Comparison of ENCODE assay signal across 8 cellular contexts in the genomic region with DNA sequence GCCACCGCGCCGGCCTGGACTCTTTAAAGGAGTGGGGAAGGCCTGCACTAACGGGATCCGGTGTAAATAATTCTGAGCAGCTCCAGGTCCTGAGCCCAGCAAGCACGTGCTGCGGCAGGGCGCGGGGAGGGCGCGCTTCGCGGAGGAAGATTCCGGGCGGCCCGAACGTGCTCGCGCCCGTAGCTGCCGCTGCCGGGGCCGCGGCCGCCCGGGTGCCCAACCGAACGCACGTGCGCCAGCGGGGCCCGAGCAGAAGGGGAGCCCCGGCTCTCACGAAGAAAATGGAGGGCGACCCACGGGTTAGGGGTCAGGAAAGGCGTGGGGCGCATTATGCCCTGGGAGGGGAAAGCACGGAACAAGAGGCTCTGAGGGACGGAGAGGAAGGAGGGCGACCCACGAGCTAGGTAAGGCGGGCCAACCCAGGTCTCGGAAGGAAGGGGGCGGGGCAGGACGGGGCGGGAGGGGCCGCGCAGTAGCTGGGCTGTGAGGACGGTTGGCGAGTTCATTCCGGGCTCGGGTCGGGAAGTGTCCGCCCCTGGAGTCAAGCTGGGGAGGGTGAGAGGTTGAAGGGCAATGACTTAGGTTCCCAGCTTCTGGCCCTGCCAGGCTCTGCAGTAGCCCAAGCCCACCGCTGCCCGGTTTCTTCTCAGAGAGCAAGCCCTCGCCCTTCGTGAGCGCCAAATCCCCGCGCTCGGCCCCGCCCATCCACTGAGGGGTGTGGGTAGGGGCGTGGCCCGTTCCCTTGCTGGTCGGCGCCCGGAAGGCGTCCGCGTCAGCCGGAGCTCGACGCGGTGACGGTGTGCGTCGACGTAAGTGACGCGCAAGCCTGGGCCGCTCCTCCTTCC. TPM values are rescaled to one million over a fixed set of nuclear protein-coding genes. Genes with fewer than 3 reads are reported as not detected.
DNase-seq lines count a peak whose midpoint lies in the region; TF ChIP-seq lines count a peak whose summit lies in the region.

A gene with protein sequence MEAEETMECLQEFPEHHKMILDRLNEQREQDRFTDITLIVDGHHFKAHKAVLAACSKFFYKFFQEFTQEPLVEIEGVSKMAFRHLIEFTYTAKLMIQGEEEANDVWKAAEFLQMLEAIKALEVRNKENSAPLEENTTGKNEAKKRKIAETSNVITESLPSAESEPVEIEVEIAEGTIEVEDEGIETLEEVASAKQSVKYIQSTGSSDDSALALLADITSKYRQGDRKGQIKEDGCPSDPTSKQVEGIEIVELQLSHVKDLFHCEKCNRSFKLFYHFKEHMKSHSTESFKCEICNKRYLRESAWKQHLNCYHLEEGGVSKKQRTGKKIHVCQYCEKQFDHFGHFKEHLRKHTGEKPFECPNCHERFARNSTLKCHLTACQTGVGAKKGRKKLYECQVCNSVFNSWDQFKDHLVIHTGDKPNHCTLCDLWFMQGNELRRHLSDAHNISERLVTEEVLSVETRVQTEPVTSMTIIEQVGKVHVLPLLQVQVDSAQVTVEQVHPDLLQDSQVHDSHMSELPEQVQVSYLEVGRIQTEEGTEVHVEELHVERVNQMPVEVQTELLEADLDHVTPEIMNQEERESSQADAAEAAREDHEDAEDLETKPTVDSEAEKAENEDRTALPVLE (plus strand): TSS at position 195 of the 845 bp plus-strand sequence. CDS start 1,140 bp downstream, outside the sequence.

- H3K27me3 Mint-ChIP-seq in activated naive CD4-positive, alpha-beta T cell treated with anti-CD3 and anti-CD28 coated beads, Interleukin-2, amount 10 ng/mL, durations not matched to agents 7 days and 5 days, result peaks cover 5% of the 10 kb centered on the region

- no peaks in the 10 kb centered on the region for H3K27me3 ChIP-seq in suprapubic skin

- peak within 1 kb of the TSS; percentile 90 for H3K4me3 Mint-ChIP-seq in activated naive CD4-positive, alpha-beta T cell treated with anti-CD3 and anti-CD28 coated beads, Interleukin-2, amount 10 ng/mL, durations not matched to agents 7 days and 5 days

- peaks cover 32% of the 10 kb centered on the region for H3K4me1 ChIP-seq in suprapubic skin

- H3K9me3 ChIP-seq in suprapubic skin, result no peaks in the 10 kb centered on the region

- H3K4me3 ChIP-seq in HFF-Myc (replicated peaks; ENCODE audit: low read depth, low read length) (peak within 1 kb of the TSS; percentile 78), suprapubic skin (peak within 1 kb of the TSS; percentile 97)

- peak within 1 kb of the TSS; percentile 96 for H3K27ac Mint-ChIP-seq in activated naive CD4-positive, alpha-beta T cell treated with anti-CD3 and anti-CD28 coated beads, Interleukin-2, amount 10 ng/mL, durations not matched to agents 7 days and 5 days

- CTCF ChIA-PET in activated naive CD4-positive, alpha-beta T cell treated with anti-CD3 and anti-CD28 coated beads, Interleukin-2, amount 10 ng/mL, durations not matched to agents 7 days and 5 days (lab: Charles Lee), result interaction anchor here (0.8 to 6.4 kb wide), 11 partner anchors 9 to 363 kb away, joined by 3 to 69 read pairs (median 4); a partner anchor contains a TSS

- TF ChIP-seq CTCF in HFF-Myc (IDR thresholded peaks at IDR 0.05; ENCODE audit: low read depth, low read length, missing control alignments), result no peak
- no peak for TF ChIP-seq CTCF in suprapubic skin (IDR thresholded peaks at IDR 0.05)

- peak; percentile 98 for DNase-seq in GM03348 (ENCODE audit: low spot score)
- DNase-seq in HFF-Myc (ENCODE audit: extremely low read depth, low read depth), result peak; percentile 80
- peak; percentile 97 for DNase-seq in NAMALWA (ENCODE audit: low spot score)
- peak; percentile 96 for DNase-seq in SK-N-DZ (ENCODE audit: low spot score)
- peak; percentile 97 for DNase-seq in activated naive CD4-positive, alpha-beta T cell treated with anti-CD3 and anti-CD28 coated beads, Interleukin-2, amount 10 ng/mL, durations not matched to agents 7 days and 5 days
- peak; percentile 95 for DNase-seq in germinal center (ENCODE audit: low spot score)
- DNase-seq in nucleus accumbens (lab: John Stamatoyannopoulos, UW), result peak; percentile 61 to 98 (median 94)
- peak; percentile 97 to 98 for DNase-seq in suprapubic skin (ENCODE audit: low spot score in 2 of 2)

- no peak for TF ChIP-seq POLR2A in suprapubic skin (IDR thresholded peaks at IDR 0.05)

- no peaks in the 10 kb centered on the region for H3K9me3 Mint-ChIP-seq in activated naive CD4-positive, alpha-beta T cell treated with anti-CD3 and anti-CD28 coated beads, Interleukin-2, amount 10 ng/mL, durations not matched to agents 7 days and 5 days

- TF ChIP-seq EP300 in suprapubic skin (IDR thresholded peaks at IDR 0.05), result no peak

- under 1% methylated on average over 53 of the region's 83 CpGs for WGBS in suprapubic skin

- peak within 1 kb of the TSS; percentile 98 for H3K27ac ChIP-seq in suprapubic skin

- H3K36me3 Mint-ChIP-seq in activated naive CD4-positive, alpha-beta T cell treated with anti-CD3 and anti-CD28 coated beads, Interleukin-2, amount 10 ng/mL, durations not matched to agents 7 days and 5 days, result peaks cover 28% of the 10 kb centered on the region

- peaks cover 38% of the 10 kb centered on the region for H3K4me1 Mint-ChIP-seq in activated naive CD4-positive, alpha-beta T cell treated with anti-CD3 and anti-CD28 coated beads, Interleukin-2, amount 10 ng/mL, durations not matched to agents 7 days and 5 days

- H3K36me3 ChIP-seq in suprapubic skin, result peaks cover 8% of the 10 kb centered on the region

RNA-seq across cellular contexts. Expression of the gene that starts here (rescaled TPM):
- polyA plus RNA-seq in SK-N-DZ (2014; cell fraction: cytosol; rRNA removed), result 41.4 and 41.5 TPM in 2 replicates
- polyA plus RNA-seq in SK-N-DZ (2014; cell fraction: nucleus; rRNA removed), result 57.2 and 57.9 TPM in 2 replicates
- 10 to 100 TPM; 35.4 to 74.2 (median 55.9) TPM for total RNA-seq in suprapubic skin

Comparison
In these comparisons a context has a peak if more than half of its experiments do, and no peak if none do; other contexts are left out.
1. Peak in every context shown above with its lines: DNase-seq, H3K4me3 ChIP-seq and H3K27ac ChIP-seq.